7 cellular contexts compared by ENCODE assay signal in genomic region chrX:129346574-129346973, GRCh38.
"Had no signal": no experiment of that assay in that cellular context is flagged by ENCODE, and none has a peak within 500 bp of the region (broad histone marks: within the 10 kb centered on the region; RNA-seq: fewer than 3 reads in every experiment).

No MANE protein-coding gene starts in this region.

- H3K9me3 ChIP-seq: HAP-1 had no signal

- H3K36me3 ChIP-seq: HAP-1 had no signal

- H3K9ac ChIP-seq: GM23248 had no signal

- H3K9me3 Mint-ChIP-seq: HFFc6 had no signal

- DNase-seq: GM23248, GOT3, HCEC 1CT, HFFc6 had no signal

- H3K4me1 ChIP-seq: HAP-1 had no signal

- H3K27ac ChIP-seq: GM23248 had no signal

- H3K4me3 ChIP-seq: GM23248, GM23338, HAP-1 had no signal

- H3K4me1 Mint-ChIP-seq: GM23338 had no signal

- H3K27ac Mint-ChIP-seq: GM23338, H9, HFFc6 had no signal

- H3K4me3 Mint-ChIP-seq: GM23338, H9, HFFc6 had no signal
